In genomic region chr20:17633850-17634500, GRCh38 we compare ENCODE assay signal across 21 cellular contexts. TPM values are rescaled to one million over a fixed set of nuclear protein-coding genes. Genes with fewer than 3 reads are reported as not detected.
DNase-seq lines count a peak whose midpoint lies in the region; ATAC-seq and TF ChIP-seq lines count a peak whose summit lies in the region.
"Had no signal": no experiment of that assay in that cellular context is flagged by ENCODE, and none has a peak within 500 bp of the region (broad histone marks: within the 10 kb centered on the region; RNA-seq: fewer than 3 reads in every experiment).

No MANE protein-coding gene starts in this region.

- H3K27me3 ChIP-seq in Peyer's patch (no peaks in the 10 kb centered on the region), osteoblast (ENCODE audit: insufficient read depth, low read length) (no peaks in the 10 kb centered on the region), tibial artery (no peaks in the 10 kb centered on the region)
- H3K27me3 ChIP-seq: neural progenitor cell had no signal

- no peaks in the 10 kb centered on the region for H3K9me3 Mint-ChIP-seq in dendritic cell treated with granulocyte-macrophage colony-stimulating factor and Interleukin-4, amounts not matched to agents 40 ng/mL and 50 ng/mL, for 4 days
- H3K9me3 Mint-ChIP-seq in immature natural killer cell = no peaks in the 10 kb centered on the region
- no peaks in the 10 kb centered on the region for H3K9me3 Mint-ChIP-seq in activated T-helper 2 cell treated with anti-CD3 and anti-CD28 coated beads, Interferon-gamma antibody, Interleukin-2, Interleukin-4, amounts not matched to agents 10 μg/mL and 5 μg/mL and 100 μg/mL, durations not matched to agents 14 hours and 24 hours and 36 hours
- H3K9me3 Mint-ChIP-seq: H9, neural progenitor cell, type B pancreatic cell had no signal

- peak overlapping the region in 3 of 4 donors; percentile 7 to 59 (median 18) for H3K27ac ChIP-seq in Peyer's patch
- H3K27ac ChIP-seq in osteoblast (ENCODE audit: low read depth, low read length) = peak overlapping the region; percentile 33
- peak overlapping the region; percentile 53 to 71 for H3K27ac ChIP-seq in tibial artery
- H3K27ac ChIP-seq: neural progenitor cell, SK-N-MC had no signal

- H3K9me3 ChIP-seq in Peyer's patch = no peaks in the 10 kb centered on the region
- no peaks in the 10 kb centered on the region for H3K9me3 ChIP-seq in osteoblast (ENCODE audit: low read depth, low read length)
- H3K9me3 ChIP-seq in tibial artery = no peaks in the 10 kb centered on the region
- H3K9me3 ChIP-seq: Caco-2 had no signal

- ATAC-seq in HG02798 (IDR thresholded peaks at IDR 0.05; ENCODE audit: poor library complexity, unreplicated experiment) = no peak

- H3K36me3 ChIP-seq in Peyer's patch (peaks cover 0 to 100% (median 0%) of the 10 kb centered on the region in 3 donors), osteoblast (ENCODE audit: insufficient read depth, low read length) (peaks cover 96% of the 10 kb centered on the region), tibial artery (peaks cover 0 to 100% (median 53%) of the 10 kb centered on the region in 3 donors)
- H3K36me3 ChIP-seq: neural progenitor cell had no signal

- H3K4me3 Mint-ChIP-seq in dendritic cell treated with granulocyte-macrophage colony-stimulating factor and Interleukin-4, amounts not matched to agents 40 ng/mL and 50 ng/mL, for 4 days = peak overlapping the region; percentile 9
- H3K4me3 Mint-ChIP-seq in immature natural killer cell = no peak overlapping the region
- H3K4me3 Mint-ChIP-seq in activated T-helper 2 cell treated with anti-CD3 and anti-CD28 coated beads, Interferon-gamma antibody, Interleukin-2, Interleukin-4, amounts not matched to agents 10 μg/mL and 5 μg/mL and 100 μg/mL, durations not matched to agents 14 hours and 24 hours and 36 hours (ENCODE audit: low read depth) = no peak overlapping the region
- H3K4me3 Mint-ChIP-seq: H9, type B pancreatic cell had no signal

- H3K4me3 ChIP-seq in Peyer's patch (no peak overlapping the region), osteoblast (ENCODE audit: insufficient read depth, low read length) (no peak overlapping the region), tibial artery (no peak overlapping the region)
- H3K4me3 ChIP-seq: neural progenitor cell, SK-N-MC had no signal

- H4K20me1 ChIP-seq in osteoblast (ENCODE audit: insufficient read depth, low read length) = peaks cover 76% of the 10 kb centered on the region

- no peak for TF ChIP-seq CTCF in Peyer's patch (IDR thresholded peaks at IDR 0.05)
- no peak for TF ChIP-seq CTCF in osteoblast (IDR thresholded peaks at IDR 0.05; ENCODE audit: extremely low read depth, low read depth, low read length)
- TF ChIP-seq CTCF in tibial artery (IDR thresholded peaks at IDR 0.05) = no peak

- no peak overlapping the region for H3K4me2 ChIP-seq in osteoblast (ENCODE audit: insufficient read depth, low read length)
- H3K4me2 ChIP-seq: neural progenitor cell had no signal

- intact Hi-C loops in dendritic cell treated with granulocyte-macrophage colony-stimulating factor and Interleukin-4, amounts not matched to agents 40 ng/mL and 50 ng/mL, for 4 days (cut with micrococcal nuclease) = loop anchor here (2.0 kb wide), 1 partner anchor 15 kb away; no protein-coding TSS in a partner anchor
- intact Hi-C loops in tibial artery (cut with DNase I; ENCODE audit: low total_unique reads) = no loop called here
- intact Hi-C loops in activated T-helper 2 cell treated with anti-CD3 and anti-CD28 coated beads, Interferon-gamma antibody, Interleukin-2, Interleukin-4, amounts not matched to agents 10 μg/mL and 5 μg/mL and 100 μg/mL, durations not matched to agents 14 hours and 24 hours and 36 hours (cut with micrococcal nuclease) = no loop called here

- H3K4me1 ChIP-seq in Peyer's patch = peaks cover 0 to 14% (median 0%) of the 10 kb centered on the region in 4 donors
- H3K4me1 ChIP-seq in osteoblast (ENCODE audit: insufficient read depth, low read length) = no peaks in the 10 kb centered on the region
- H3K4me1 ChIP-seq in tibial artery = peaks cover 0 to 47% (median 40%) of the 10 kb centered on the region in 4 donors
- H3K4me1 ChIP-seq: Caco-2 had no signal

- H3K36me3 Mint-ChIP-seq in dendritic cell treated with granulocyte-macrophage colony-stimulating factor and Interleukin-4, amounts not matched to agents 40 ng/mL and 50 ng/mL, for 4 days (ENCODE audit: low read depth) = peaks cover 91% of the 10 kb centered on the region
- peaks cover 4 to 43% (median 4%) of the 10 kb centered on the region in 3 donors for H3K36me3 Mint-ChIP-seq in immature natural killer cell
- peaks cover 27% of the 10 kb centered on the region for H3K36me3 Mint-ChIP-seq in activated T-helper 2 cell treated with anti-CD3 and anti-CD28 coated beads, Interferon-gamma antibody, Interleukin-2, Interleukin-4, amounts not matched to agents 10 μg/mL and 5 μg/mL and 100 μg/mL, durations not matched to agents 14 hours and 24 hours and 36 hours (ENCODE audit: low read depth)

- H3K79me2 ChIP-seq in osteoblast (ENCODE audit: insufficient read depth, low read length) = peaks cover 98% of the 10 kb centered on the region

- no peak overlapping the region for H2AFZ ChIP-seq in osteoblast (ENCODE audit: low read length)
- H2AFZ ChIP-seq: neural progenitor cell had no signal

- DNase-seq in Peyer's patch (no peak), osteoblast (ENCODE audit: insufficient read length, low spot score, missing footprints) (no peak), tibial artery (no peak), immature natural killer cell (no peak), GDM1 (lab: John Stamatoyannopoulos, UW) (no peak)
- no peak for DNase-seq in activated T-helper 2 cell treated with anti-CD3 and anti-CD28 coated beads, Interferon-gamma antibody, Interleukin-2, Interleukin-4, amounts not matched to agents 10 μg/mL and 5 μg/mL and 100 μg/mL, durations not matched to agents 14 hours and 24 hours and 36 hours (ENCODE audit: low spot score)
- DNase-seq: activated CD4-positive, alpha-beta T cell treated with anti-CD3 and anti-CD28 coated beads, Interleukin-2, amount 50 U/mL, for 1 hour; activated CD8-positive, alpha-beta memory T cell treated with anti-CD3 and anti-CD28 coated beads, Interleukin-2, amount 50 U/mL, for 48 hours; activated effector memory CD4-positive, alpha-beta T cell treated with Interleukin-2 at 50 U/mL for 16 hours; Caco-2; DND-41; H9; NCI-H1105 treated with DMSO at 0.1 percent for 48 hours; NCI-H446 treated with DMSO at 0.1 percent for 48 hours; NK-92 treated with Interleukin-12 subunit alpha and Interleukin-12 subunit beta, amount 100 ng/mL, for 24 hours; T-helper 2 cell had no signal

- H3K27ac Mint-ChIP-seq in dendritic cell treated with granulocyte-macrophage colony-stimulating factor and Interleukin-4, amounts not matched to agents 40 ng/mL and 50 ng/mL, for 4 days = peak overlapping the region; percentile 89
- no peak overlapping the region for H3K27ac Mint-ChIP-seq in immature natural killer cell
- no peak overlapping the region for H3K27ac Mint-ChIP-seq in activated T-helper 2 cell treated with anti-CD3 and anti-CD28 coated beads, Interferon-gamma antibody, Interleukin-2, Interleukin-4, amounts not matched to agents 10 μg/mL and 5 μg/mL and 100 μg/mL, durations not matched to agents 14 hours and 24 hours and 36 hours
- H3K27ac Mint-ChIP-seq: neural progenitor cell, type B pancreatic cell had no signal

- peaks cover 57% of the 10 kb centered on the region for H3K4me1 Mint-ChIP-seq in dendritic cell treated with granulocyte-macrophage colony-stimulating factor and Interleukin-4, amounts not matched to agents 40 ng/mL and 50 ng/mL, for 4 days (ENCODE audit: low read depth)
- H3K4me1 Mint-ChIP-seq in immature natural killer cell = no peaks in the 10 kb centered on the region
- H3K4me1 Mint-ChIP-seq in activated T-helper 2 cell treated with anti-CD3 and anti-CD28 coated beads, Interferon-gamma antibody, Interleukin-2, Interleukin-4, amounts not matched to agents 10 μg/mL and 5 μg/mL and 100 μg/mL, durations not matched to agents 14 hours and 24 hours and 36 hours (ENCODE audit: low read depth) = no peaks in the 10 kb centered on the region

- TF ChIP-seq POLR2A in Peyer's patch (IDR thresholded peaks at IDR 0.05) = no peak

- no peaks in the 10 kb centered on the region for H3K27me3 Mint-ChIP-seq in dendritic cell treated with granulocyte-macrophage colony-stimulating factor and Interleukin-4, amounts not matched to agents 40 ng/mL and 50 ng/mL, for 4 days
- no peaks in the 10 kb centered on the region for H3K27me3 Mint-ChIP-seq in immature natural killer cell (ENCODE audit: low read depth in 3 of 3)
- H3K27me3 Mint-ChIP-seq in activated T-helper 2 cell treated with anti-CD3 and anti-CD28 coated beads, Interferon-gamma antibody, Interleukin-2, Interleukin-4, amounts not matched to agents 10 μg/mL and 5 μg/mL and 100 μg/mL, durations not matched to agents 14 hours and 24 hours and 36 hours (ENCODE audit: low read depth) = no peaks in the 10 kb centered on the region
- H3K27me3 Mint-ChIP-seq: type B pancreatic cell had no signal

RNA-seq across cellular contexts. Expression of gene RRBP1, which starts 48.1 kb away (rescaled TPM):
- total RNA-seq in Peyer's patch (100 to 1,000 TPM; 169 to 328 (median 249) TPM), osteoblast (122 and 126 TPM in 2 replicates)
- 10 to 100 TPM in 1 of 3 donors, 1 to 10 TPM in 2; 4.1 to 39.0 (median 5.7) TPM for polyA plus RNA-seq in immature natural killer cell
- 73.1 and 73.6 TPM in 2 replicates for total RNA-seq in activated T-helper 2 cell treated with anti-CD3 and anti-CD28 coated beads, Interferon-gamma antibody, Interleukin-2, Interleukin-4, amounts not matched to agents 10 μg/mL and 5 μg/mL and 100 μg/mL, durations not matched to agents 14 hours and 24 hours and 36 hours
